ENCODE assay signal across 26 cellular contexts in genomic region chr7:111370002-111370401, GRCh38.
DNase-seq lines count a peak whose midpoint lies in the region; ATAC-seq, FAIRE-seq and TF ChIP-seq lines count a peak whose summit lies in the region.
"Had no signal": no experiment of that assay in that cellular context is flagged by ENCODE, and none has a peak within 500 bp of the region (broad histone marks: within the 10 kb centered on the region; RNA-seq: fewer than 3 reads in every experiment).

No MANE protein-coding gene starts in this region.

- H4K5ac ChIP-seq in mesendoderm (ENCODE audit: low read length): no peak overlapping the region

- WGBS in mammary epithelial cell (ENCODE audit: low coverage, missing lambda C conversion rate): 93% methylated on average over 1 of the region's 1 CpG
- no CpG with 5 or more reads among the region's 1 CpG for WGBS in mesendoderm (ENCODE audit: extremely low coverage, insufficient coverage, low lambda C conversion rate)

- in situ Hi-C loops in mammary epithelial cell (cut with MboI; ENCODE audit: low sequenced_read_pairs in 2 of 2): no loop called here

- H3K27ac ChIP-seq in mammary epithelial cell (ENCODE audit: insufficient read depth, low read depth, low read length): no peak overlapping the region
- H3K27ac ChIP-seq in mesendoderm (ENCODE audit: low read depth, low read length): no peak overlapping the region
- H3K27ac ChIP-seq: BLaER1, RWPE1 had no signal

- FAIRE-seq in frontal cortex (lab: Jason Lieb, UNC): no peak
- FAIRE-seq: A204.1, D721Med, GM12891, H54, HepG2 had no signal

- H3K4me2 ChIP-seq in mammary epithelial cell (ENCODE audit: insufficient read depth, low read depth, low read length) (no peak overlapping the region), mesendoderm (ENCODE audit: low read length) (no peak overlapping the region)
- H3K4me2 ChIP-seq: BLaER1 had no signal

- no peak overlapping the region for H4K8ac ChIP-seq in mesendoderm (ENCODE audit: low read depth, low read length)

- no peak overlapping the region for H3K4ac ChIP-seq in mesendoderm (ENCODE audit: low read depth, low read length)

- no peak overlapping the region for H2AK5ac ChIP-seq in mesendoderm (ENCODE audit: low read length)

- peak; percentile 16 for DNase-seq in EH (ENCODE audit: low read depth)
- peak; percentile 78 for DNase-seq in M059J (ENCODE audit: low read depth)
- peak; percentile 49 for DNase-seq in mammary epithelial cell
- peak; percentile 34 for DNase-seq in mesendoderm
- no peak for DNase-seq in frontal cortex (ENCODE audit: low spot score in 2 of 2)
- no peak for DNase-seq in HK-2 (ENCODE audit: unreplicated experiment)
- DNase-seq: CD4-positive, CD25-positive, alpha-beta regulatory T cell; GF-D8; Karpas-422; NCI-H1105 treated with DMSO at 0.1 percent for 48 hours; NCI-H1694 treated with DMSO at 0.1 percent for 48 hours; NCI-H2081 treated with DMSO at 0.1 percent for 48 hours; NCI-H446; NCI-H524 treated with DMSO at 0.1 percent for 48 hours; NCI-H82; NK-92 treated with Interleukin-12 subunit alpha and Interleukin-12 subunit beta, amount 100 ng/mL, for 24 hours; SHP77; T-helper 1 cell had no signal

- no peak overlapping the region for H2BK15ac ChIP-seq in mesendoderm (replicated peaks; ENCODE audit: low read depth)

- TF ChIP-seq CTCF in mammary epithelial cell (conservative IDR thresholded peaks at IDR 0.05 in 1 of 2, IDR thresholded peaks at IDR 0.05 in 1 of 2; ENCODE audit: extremely low read depth in 1 of 2, insufficient read depth in 1 of 2, low read depth in 1 of 2, low read length in 2 of 2): no peak

- no peak overlapping the region for H3K23ac ChIP-seq in mesendoderm (ENCODE audit: low read length)

- no peaks in the 10 kb centered on the region for H4K20me1 ChIP-seq in mammary epithelial cell (ENCODE audit: insufficient read depth, low read length)
- H4K20me1 ChIP-seq: BLaER1 had no signal

- H3K56ac ChIP-seq in mesendoderm (ENCODE audit: low read length): no peak overlapping the region

- dilution Hi-C loops in mammary epithelial cell (cut with HindIII; ENCODE audit: low sequenced_read_pairs): no loop called here

- ATAC-seq in GM21528 (IDR thresholded peaks at IDR 0.05; ENCODE audit: low FRiP score, unreplicated experiment): no peak
- ATAC-seq: HepG2 had no signal

- peaks cover 4% of the 10 kb centered on the region for H3K4me1 ChIP-seq in mammary epithelial cell (ENCODE audit: insufficient read depth, low read length)
- no peaks in the 10 kb centered on the region for H3K4me1 ChIP-seq in mesendoderm (ENCODE audit: control insufficient read depth, low read depth, low read length)
- H3K4me1 ChIP-seq: BLaER1 had no signal

- intact Hi-C loops in mammary epithelial cell (cut with micrococcal nuclease): no loop called here

- H3K4me3 ChIP-seq in mammary epithelial cell (replicated peaks in 1 of 3; ENCODE audit: insufficient read depth in 1 of 3, low read depth in 2 of 3, low read length in 3 of 3): no peak overlapping the region
- no peak overlapping the region for H3K4me3 ChIP-seq in mesendoderm (ENCODE audit: low read length)
- H3K4me3 ChIP-seq: BLaER1 had no signal

- no peak overlapping the region for H2AFZ ChIP-seq in mammary epithelial cell (ENCODE audit: low read depth, low read length)

- BruUV-seq in mammary epithelial cell (replicated peaks; lab: Mats Ljungman, UMichigan): no TSS peak

- no peaks in the 10 kb centered on the region for H3K36me3 ChIP-seq in mammary epithelial cell (ENCODE audit: insufficient read depth, low read length)
- H3K36me3 ChIP-seq in mesendoderm (ENCODE audit: control insufficient read depth, insufficient read depth, low read length): no peaks in the 10 kb centered on the region
- H3K36me3 ChIP-seq: BLaER1 had no signal

- H3K9me3 ChIP-seq in mammary epithelial cell (replicated peaks; ENCODE audit: insufficient read depth, low read length): no peaks in the 10 kb centered on the region
- H3K9me3 ChIP-seq: BLaER1 had no signal

- H3K9ac ChIP-seq in mammary epithelial cell (ENCODE audit: insufficient read depth, low read length): no peak overlapping the region
- H3K9ac ChIP-seq in mesendoderm (ENCODE audit: low read length): no peak overlapping the region
- H3K9ac ChIP-seq: BLaER1 had no signal

- H3K79me1 ChIP-seq in mesendoderm (ENCODE audit: low read length): no peaks in the 10 kb centered on the region

- H2BK5ac ChIP-seq in mesendoderm (ENCODE audit: low read length): no peak overlapping the region

- no peak overlapping the region for H3K18ac ChIP-seq in mesendoderm (ENCODE audit: low read length)

- no peaks in the 10 kb centered on the region for H3K79me2 ChIP-seq in mammary epithelial cell (ENCODE audit: insufficient read depth, low read length)
- no peaks in the 10 kb centered on the region for H3K79me2 ChIP-seq in mesendoderm (ENCODE audit: control insufficient read depth, insufficient read depth, low read length)

- CTCF ChIA-PET in mammary epithelial cell (lab: Charles Lee; ENCODE audit: low non-redundant PET): no interaction called here

- no peaks in the 10 kb centered on the region for H3K27me3 ChIP-seq in mammary epithelial cell (ENCODE audit: insufficient read depth, low read length)
- H3K27me3 ChIP-seq in mesendoderm (ENCODE audit: insufficient read depth, low read length, poor library complexity): no peaks in the 10 kb centered on the region
- H3K27me3 ChIP-seq: BLaER1 had no signal

- no peak overlapping the region for H2BK120ac ChIP-seq in mesendoderm (ENCODE audit: low read depth, low read length)

Comparison
In these comparisons a context has a peak if more than half of its experiments do, and no peak if none do; other contexts are left out.
1. DNase-seq: peak in EH (single experiment), M059J (single experiment), mammary epithelial cell (single experiment) and mesendoderm (single experiment); none in frontal cortex (0 of 2) and HK-2 (single experiment).